38 cellular contexts compared by ENCODE assay signal in genomic region chr2:233778030-233778429, GRCh38. TPM values are rescaled to one million over a fixed set of nuclear protein-coding genes. Genes with fewer than 3 reads are reported as not detected.
"Had no signal": no experiment of that assay in that cellular context is flagged by ENCODE, and none has a peak within 500 bp of the region (broad histone marks: within the 10 kb centered on the region; RNA-seq: fewer than 3 reads in every experiment).

TSS of gene MROH2A (plus strand) at chr2:233778330. CDS start at chr2:233779359, 1,029 bp downstream.

- H3K36me3 Mint-ChIP-seq: activated CD4-positive, alpha-beta memory T cell treated with anti-CD3 and anti-CD28 coated beads for 36 hours; activated naive CD8-positive, alpha-beta T cell treated with anti-CD3 and anti-CD28 coated beads for 36 hours had no signal

- ATAC-seq: activated CD8-positive, alpha-beta T cell treated with anti-CD3 and anti-CD28 coated beads for 36 hours; activated naive CD4-positive, alpha-beta T cell treated with anti-CD3 and anti-CD28 coated beads, Interleukin-2, amount 50 U/mL, for 72 hours; activated T-cell treated with anti-CD3 and anti-CD28 coated beads, Interleukin-2, amount 50 U/mL, for 4 hours; activated T-cell treated with anti-CD3 and anti-CD28 coated beads, Interleukin-2, amount 50 U/mL, for 72 hours; activated T-helper 17 cell treated with anti-CD3 and anti-CD28 coated beads, Interleukin-2, amount 50 U/mL, for 72 hours; body of pancreas had no signal

- H3K27me3 ChIP-seq: adrenal gland, body of pancreas, brain microvascular endothelial cell, breast epithelium had no signal

- H3K27ac ChIP-seq: adrenal gland, body of pancreas, brain microvascular endothelial cell, breast epithelium, VCaP had no signal

- H3K9me3 ChIP-seq: adrenal gland had no signal

- H3K4me1 Mint-ChIP-seq: activated B cell treated with CpG ODN at 0.5 μM for 24 hours; activated CD4-positive, alpha-beta T cell treated with anti-CD3 and anti-CD28 coated beads, Interleukin-2, amount 10 ng/mL, durations not matched to agents 24 days and 14 days; activated naive CD8-positive, alpha-beta T cell treated with anti-CD3 and anti-CD28 coated beads for 36 hours; activated T-helper 17 cell treated with anti-CD3 and anti-CD28 coated beads, Interleukin-2, amount 50 U/mL, for 72 hours had no signal

- H3K4me3 Mint-ChIP-seq: activated B cell treated with CpG ODN at 0.5 μM for 24 hours; activated CD4-positive, alpha-beta memory T cell treated with anti-CD3 and anti-CD28 coated beads for 36 hours; activated CD4-positive, alpha-beta T cell treated with anti-CD3 and anti-CD28 coated beads, Interleukin-2, amount 10 ng/mL, durations not matched to agents 24 days and 14 days; activated CD8-positive, alpha-beta T cell treated with anti-CD3 and anti-CD28 coated beads for 36 hours; activated naive CD4-positive, alpha-beta T cell treated with anti-CD3 and anti-CD28 coated beads for 36 hours; activated naive CD8-positive, alpha-beta T cell treated with anti-CD3 and anti-CD28 coated beads for 36 hours; activated T-cell treated with anti-CD3 and anti-CD28 coated beads, Interleukin-2, amount 50 U/mL, for 4 hours; activated T-cell treated with anti-CD3 and anti-CD28 coated beads, Interleukin-2, amount 50 U/mL, for 72 hours; activated T-helper 1 cell treated with anti-CD3 and anti-CD28 coated beads, Interleukin-12 subunit alpha, Interleukin-12 subunit beta, Interleukin-2, Interleukin-4 antibody, amounts not matched to agents 30 ng/mL and 10 ng/mL and 1 ng/mL, durations not matched to agents 14 hours and 24 hours and 36 hours; activated T-helper 17 cell treated with anti-CD3 and anti-CD28 coated beads, Interleukin-2, amount 50 U/mL, for 72 hours; T-helper 1 cell treated with Interleukin-12 subunit alpha and Interleukin-12 subunit beta and Interleukin-4 antibody, amounts not matched to agents 30 μg/mL and 1 μg/mL, for 36 hours; T-helper 2 cell treated with Interferon-gamma antibody and Interleukin-4, amounts not matched to agents 5 μg/mL and 100 μg/mL, for 36 hours had no signal

- H3K4me1 ChIP-seq: adrenal gland, body of pancreas, breast epithelium had no signal

- H3K4me3 ChIP-seq: adrenal gland, body of pancreas, breast epithelium had no signal

- H3K36me3 ChIP-seq: adrenal gland, brain microvascular endothelial cell, breast epithelium had no signal

- H3K27ac Mint-ChIP-seq: activated B cell treated with CpG ODN at 0.5 μM for 24 hours; activated CD4-positive, alpha-beta memory T cell treated with anti-CD3 and anti-CD28 coated beads for 36 hours; activated CD4-positive, alpha-beta T cell treated with anti-CD3 and anti-CD28 coated beads, Interleukin-2, amount 10 ng/mL, durations not matched to agents 24 days and 14 days; activated CD8-positive, alpha-beta T cell treated with anti-CD3 and anti-CD28 coated beads for 36 hours; activated naive CD4-positive, alpha-beta T cell treated with anti-CD3 and anti-CD28 coated beads for 36 hours; activated naive CD4-positive, alpha-beta T cell treated with anti-CD3 and anti-CD28 coated beads, Interleukin-2, amount 50 U/mL, for 72 hours; activated naive CD8-positive, alpha-beta T cell treated with anti-CD3 and anti-CD28 coated beads for 36 hours; activated T-cell treated with anti-CD3 and anti-CD28 coated beads, Interleukin-2, amount 50 U/mL, for 72 hours; activated T-helper 1 cell treated with anti-CD3 and anti-CD28 coated beads, Interleukin-12 subunit alpha, Interleukin-12 subunit beta, Interleukin-2, Interleukin-4 antibody, amounts not matched to agents 30 ng/mL and 10 ng/mL and 1 ng/mL, durations not matched to agents 14 hours and 24 hours and 36 hours; activated T-helper 17 cell treated with anti-CD3 and anti-CD28 coated beads, Interleukin-2, amount 50 U/mL, for 72 hours; T-helper 1 cell treated with Interleukin-12 subunit alpha and Interleukin-12 subunit beta and Interleukin-4 antibody, amounts not matched to agents 30 μg/mL and 1 μg/mL, for 36 hours; T-helper 2 cell treated with Interferon-gamma antibody and Interleukin-4, amounts not matched to agents 5 μg/mL and 100 μg/mL, for 36 hours had no signal

- DNase-seq: activated B cell treated with CpG ODN at 0.5 μM for 24 hours; activated CD4-positive, alpha-beta memory T cell treated with anti-CD3 and anti-CD28 coated beads for 36 hours; activated CD4-positive, alpha-beta T cell treated with anti-CD3 and anti-CD28 coated beads for 4 hours; activated CD4-positive, alpha-beta T cell treated with anti-CD3 and anti-CD28 coated beads, Interleukin-2, amount 10 ng/mL, durations not matched to agents 24 days and 14 days; activated CD4-positive, alpha-beta T cell treated with anti-CD3 and anti-CD28 coated beads, Interleukin-2, amount 50 U/mL, for 1 hour; activated CD4-positive, alpha-beta T cell treated with anti-CD3 and anti-CD28 coated beads, Interleukin-2, amount 50 U/mL, for 4 hours; activated CD4-positive, CD25-positive, alpha-beta regulatory T cell treated with anti-CD3 and anti-CD28 coated beads, Interleukin-2, amount 50 U/mL, for 72 hours; activated CD8-positive, alpha-beta memory T cell treated with anti-CD3 and anti-CD28 coated beads, Interleukin-2, amount 50 U/mL, for 4 hours; activated CD8-positive, alpha-beta T cell treated with anti-CD3 and anti-CD28 coated beads for 36 hours; activated effector memory CD4-positive, alpha-beta T cell treated with anti-CD3 and anti-CD28 coated beads, Interleukin-2, amount 50 U/mL, for 16 hours; activated gamma-delta T cell treated with Interleukin-2 at 50 U/mL for 16 hours; activated naive CD4-positive, alpha-beta T cell; activated naive CD4-positive, alpha-beta T cell treated with anti-CD3 and anti-CD28 coated beads for 36 hours; activated naive CD4-positive, alpha-beta T cell treated with anti-CD3 and anti-CD28 coated beads, Interleukin-2, amount 50 U/mL, for 16 hours; activated naive CD8-positive, alpha-beta T cell treated with anti-CD3 and anti-CD28 coated beads for 36 hours; activated T-cell treated with anti-CD3 and anti-CD28 coated beads for 4 hours; activated T-cell treated with anti-CD3 and anti-CD28 coated beads, Interleukin-2, amount 50 U/mL, for 1 hour; activated T-cell treated with anti-CD3 and anti-CD28 coated beads, Interleukin-2, amount 50 U/mL, for 4 hours; activated T-cell treated with anti-CD3 and anti-CD28 coated beads, Interleukin-2, amount 50 U/mL, for 72 hours; adrenal gland; amniotic stem cell; aorta; body of pancreas; brain microvascular endothelial cell; central memory CD4-positive, alpha-beta T cell; T-helper 1 cell; T-helper 2 cell; T-helper 9 cell had no signal

RNA-seq across cellular contexts. Expression of gene MROH2A, which starts in this region (rescaled TPM):
- total RNA-seq: activated B cell treated with CpG ODN at 0.5 μM for 24 hours; activated CD4-positive, alpha-beta memory T cell treated with anti-CD3 and anti-CD28 coated beads for 36 hours; activated CD4-positive, alpha-beta T cell treated with anti-CD3 and anti-CD28 coated beads, Interleukin-2, amount 10 ng/mL, durations not matched to agents 24 days and 14 days; activated CD8-positive, alpha-beta memory T cell treated with anti-CD3 and anti-CD28 coated beads for 36 hours; activated CD8-positive, alpha-beta T cell treated with anti-CD3 and anti-CD28 coated beads for 36 hours; activated naive CD4-positive, alpha-beta T cell treated with anti-CD3 and anti-CD28 coated beads for 36 hours; activated naive CD4-positive, alpha-beta T cell treated with anti-CD3 and anti-CD28 coated beads, Interleukin-2, amount 50 U/mL, for 72 hours; activated naive CD8-positive, alpha-beta T cell treated with anti-CD3 and anti-CD28 coated beads for 36 hours; activated T-cell treated with anti-CD3 and anti-CD28 coated beads, Interleukin-2, amount 50 U/mL, for 4 hours; activated T-cell treated with anti-CD3 and anti-CD28 coated beads, Interleukin-2, amount 50 U/mL, for 72 hours; activated T-helper 1 cell treated with anti-CD3 and anti-CD28 coated beads, Interleukin-12 subunit alpha, Interleukin-12 subunit beta, Interleukin-2, Interleukin-4 antibody, amounts not matched to agents 30 ng/mL and 10 ng/mL and 1 ng/mL, durations not matched to agents 14 hours and 24 hours and 36 hours; activated T-helper 17 cell treated with anti-CD3 and anti-CD28 coated beads, Interleukin-2, amount 50 U/mL, for 72 hours; adrenal gland; aorta; astrocyte; body of pancreas; breast epithelium; cardiac septum had no signal
- polyA plus RNA-seq: aorta had no signal
